Comparison of ENCODE assay signal across 16 cellular contexts in genomic region chr17:78044280-78044835, GRCh38.
A peak's percentile ranks its signal among the peaks of the same experiment; 100 is the strongest.
DNase-seq lines count a peak whose midpoint lies in the region; ATAC-seq, FAIRE-seq and TF ChIP-seq lines count a peak whose summit lies in the region.
"Had no signal": no experiment of that assay in that cellular context is flagged by ENCODE, and none has a peak within 500 bp of the region (broad histone marks: within the 10 kb centered on the region; RNA-seq: fewer than 3 reads in every experiment).

No MANE protein-coding gene starts in this region.

- no peak for TF ChIP-seq POLR2A in endothelial cell of umbilical vein (IDR thresholded peaks at IDR 0.05; ENCODE audit: low read depth, low read length)

- H3K9me1 ChIP-seq in endothelial cell of umbilical vein (replicated peaks; ENCODE audit: control insufficient read depth, extremely low read depth, insufficient read depth, low read length): no peaks in the 10 kb centered on the region

- CTCF ChIA-PET in endothelial cell of umbilical vein (lab: Charles Lee): interaction anchor here (1.0 to 1.6 kb wide), 4 partner anchors 15 to 41 kb away, joined by 3 to 6 read pairs (median 4); no protein-coding TSS in a partner anchor

- 35 to 46% (median 37%) methylated on average over 3 of the region's 3 CpGs for WGBS in psoas muscle, 3 donors

- no peaks in the 10 kb centered on the region for H4K20me1 ChIP-seq in endothelial cell of umbilical vein (replicated peaks; ENCODE audit: control insufficient read depth, extremely low read depth, insufficient read depth, low read length)

- ATAC-seq in psoas muscle (peak in 2 of 4 donors; percentile 48 to 55), GM18907 (IDR thresholded peaks at IDR 0.05; ENCODE audit: unreplicated experiment) (no peak)
- ATAC-seq: activated CD4-positive, CD25-positive, alpha-beta regulatory T cell treated with anti-CD3 and anti-CD28 coated beads, Interleukin-2, amount 50 U/mL, for 24 hours; activated T-cell treated with anti-CD3 and anti-CD28 coated beads, Interleukin-2, amount 50 U/mL, for 4 hours had no signal

- DNase-seq in NCI-H345 (lab: John Stamatoyannopoulos, UW) (peak; percentile 4), NCI-H345 treated with DMSO at 0.1 percent for 48 hours (lab: John Stamatoyannopoulos, UW; ENCODE audit: unreplicated experiment) (no peak), RKO (ENCODE audit: low spot score) (peak; percentile 14), endothelial cell of umbilical vein (ENCODE audit: low read depth, low spot score) (no peak), psoas muscle (no peak), T-helper 9 cell (no peak), SIG-M5 treated with dmso at 0.1 percent for 504 hours (lab: John Stamatoyannopoulos, UW; ENCODE audit: unreplicated experiment) (no peak)
- DNase-seq: 8988T; activated CD8-positive, alpha-beta memory T cell treated with anti-CD3 and anti-CD28 coated beads for 24 hours; activated naive CD4-positive, alpha-beta T cell treated with anti-CD3 and anti-CD28 coated beads, Interleukin-2, amount 10 ng/mL, durations not matched to agents 7 days and 5 days; activated T-cell treated with anti-CD3 and anti-CD28 coated beads, Interleukin-2, amount 50 U/mL, for 4 hours; NCI-H1930; NCI-H446 treated with DMSO at 0.1 percent for 48 hours had no signal

- no peak overlapping the region for H3K27ac ChIP-seq in endothelial cell of umbilical vein (ENCODE audit: insufficient read depth, low read depth, low read length)
- H3K27ac ChIP-seq in psoas muscle: peak overlapping the region; percentile 91
- H3K27ac ChIP-seq: hepatocyte had no signal

- no peak overlapping the region for H3K4me3 ChIP-seq in endothelial cell of umbilical vein (replicated peaks in 1 of 3; ENCODE audit: insufficient read depth in 1 of 3, low read depth in 1 of 3, low read length in 3 of 3)
- H3K4me3 ChIP-seq in psoas muscle: no peak overlapping the region
- H3K4me3 ChIP-seq: hepatocyte had no signal

- H3K4me1 ChIP-seq in endothelial cell of umbilical vein (ENCODE audit: control insufficient read depth, extremely low read depth, insufficient read depth, low read length) (peaks cover 22% of the 10 kb centered on the region), psoas muscle (peaks cover 47% of the 10 kb centered on the region)

- FAIRE-seq in endothelial cell of umbilical vein (lab: Jason Lieb, UNC): no peak

- no peak overlapping the region for H2AFZ ChIP-seq in endothelial cell of umbilical vein (ENCODE audit: low read depth, low read length)
- H2AFZ ChIP-seq: hepatocyte had no signal

- POLR2A ChIA-PET in endothelial cell of umbilical vein (lab: Charles Lee): no interaction called here

- H3K79me2 ChIP-seq in endothelial cell of umbilical vein (ENCODE audit: control insufficient read depth, insufficient read depth, low read length): peaks cover 10% of the 10 kb centered on the region

- H3K36me3 ChIP-seq in endothelial cell of umbilical vein (ENCODE audit: control insufficient read depth in 2 of 2, extremely low read depth in 1 of 2, insufficient read depth in 2 of 2, low read length in 2 of 2) (peaks cover 0 to 6% of the 10 kb centered on the region in 2 experiments), psoas muscle (ENCODE audit: insufficient read depth in 1 of 2, low read depth in 1 of 2) (peaks cover 0 to 9% of the 10 kb centered on the region in 2 donors)

- H3K9ac ChIP-seq in endothelial cell of umbilical vein (replicated peaks; ENCODE audit: extremely low read depth, insufficient read depth, low read length): no peak overlapping the region

- dilution Hi-C loops in endothelial cell of umbilical vein (cut with MboI; ENCODE audit: extremely low pct_ligation_motif_present, low sequenced_read_pairs): no loop called here

- TF ChIP-seq CTCF in endothelial cell of umbilical vein (IDR thresholded peaks at IDR 0.05; ENCODE audit: extremely low read depth in 1 of 2, insufficient read depth in 1 of 2, low read depth in 1 of 2, low read length in 2 of 2) (no peak), psoas muscle (IDR thresholded peaks at IDR 0.05) (no peak)

- H3K9me3 ChIP-seq in endothelial cell of umbilical vein (replicated peaks; ENCODE audit: control insufficient read depth, insufficient read depth, low read length) (no peaks in the 10 kb centered on the region), psoas muscle (no peaks in the 10 kb centered on the region)

- no peaks in the 10 kb centered on the region for H3K27me3 ChIP-seq in endothelial cell of umbilical vein (ENCODE audit: control insufficient read depth in 2 of 2, insufficient read depth in 2 of 2, low read length in 2 of 2)
- H3K27me3 ChIP-seq in psoas muscle (ENCODE audit: insufficient read depth in 3 of 3, low read length in 2 of 3): no peaks in the 10 kb centered on the region
- H3K27me3 ChIP-seq: hepatocyte had no signal

- no peak overlapping the region for H3K4me2 ChIP-seq in endothelial cell of umbilical vein (ENCODE audit: insufficient read depth, low read length)
- H3K4me2 ChIP-seq: hepatocyte had no signal

- BruUV-seq in endothelial cell of umbilical vein (replicated peaks; lab: Mats Ljungman, UMichigan): no TSS peak

- intact Hi-C loops in endothelial cell of umbilical vein (cut with micrococcal nuclease): no loop called here
- intact Hi-C loops in psoas muscle (cut with DNase I): no loop called here

TF ChIP-seq in endothelial cell of umbilical vein, 7 proteins besides CTCF, POLR2A, EP300 and RAD21:
- TF ChIP-seq JUN (IDR thresholded peaks at IDR 0.05; ENCODE audit: borderline replicate concordance, insufficient read depth, insufficient read length, low read depth) (peak; percentile 34), MAX (IDR thresholded peaks at IDR 0.05; ENCODE audit: insufficient read depth, insufficient read length) (no peak), FOS (IDR thresholded peaks at IDR 0.05; ENCODE audit: borderline replicate concordance, insufficient read depth, low read length) (peak; percentile 7)

Comparison
In these comparisons a context has a peak if more than half of its experiments do, and no peak if none do; other contexts are left out.
1. DNase-seq: peak in NCI-H345 (single experiment) and RKO (single experiment); none in NCI-H345 treated with DMSO at 0.1 percent for 48 hours (single experiment), endothelial cell of umbilical vein (single experiment), psoas muscle (0 of 2), T-helper 9 cell (single experiment) and SIG-M5 treated with dmso at 0.1 percent for 504 hours (single experiment).